1 cellular context compared by ENCODE assay signal in the genomic region with DNA sequence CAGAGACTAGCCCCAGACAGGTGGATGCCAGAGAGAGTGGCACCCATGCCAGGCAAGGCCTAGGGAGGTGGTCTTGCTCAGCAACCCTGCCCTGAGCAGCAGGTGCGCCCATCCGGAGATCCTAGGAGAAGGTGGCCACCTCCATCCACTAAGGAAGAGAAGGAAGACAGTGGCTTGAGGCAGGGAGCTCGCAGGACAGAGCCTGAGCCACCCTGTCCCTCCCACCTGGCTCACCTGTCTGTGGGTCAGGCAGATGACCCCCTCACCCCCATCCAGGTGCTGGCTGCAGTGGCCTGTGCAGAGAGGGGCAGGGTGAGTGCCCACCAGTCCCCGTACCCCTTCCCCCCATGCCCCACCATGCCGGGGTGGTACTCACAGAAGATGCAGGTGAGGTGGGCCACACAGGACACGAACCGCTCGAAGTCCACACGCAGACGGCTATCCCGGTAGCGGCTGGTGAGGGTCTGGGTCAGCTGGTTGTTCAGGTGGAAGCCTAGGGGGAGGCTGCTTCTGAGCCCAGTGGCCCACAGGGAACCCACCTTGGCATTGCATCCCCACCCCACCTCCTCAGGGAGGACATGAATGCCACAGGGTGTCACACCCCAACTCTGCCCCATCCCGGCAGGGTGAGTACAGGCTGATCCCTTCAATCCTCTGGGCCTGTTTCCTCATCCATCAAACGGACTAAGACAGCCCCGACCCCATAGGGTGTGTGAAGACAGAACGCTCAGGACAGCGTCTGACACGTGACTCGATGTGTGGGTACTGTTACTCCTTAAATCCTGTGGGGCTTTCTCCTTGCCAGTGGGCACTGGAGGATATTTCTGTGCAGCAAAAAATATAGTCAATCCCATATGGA.
TF ChIP-seq lines count a peak whose summit lies in the region.

No MANE protein-coding gene starts in this region.

TF ChIP-seq in SK-N-SH treated with all-trans-retinoic acid at 6 μM for 48 hours, 23 proteins besides CTCF, POLR2A, EP300 and RAD21 (continued from another document):
- no peak for TF ChIP-seq POU6F1 (CRISPR knock-in tag; IDR thresholded peaks at IDR 0.05; ENCODE audit: borderline replicate concordance, low read depth)
- TF ChIP-seq ZNF8 (CRISPR knock-in tag; IDR thresholded peaks at IDR 0.05) = no peak
- TF ChIP-seq ZC3H10 (CRISPR knock-in tag; IDR thresholded peaks at IDR 0.05) = no peak
- TF ChIP-seq ZFP3 (CRISPR knock-in tag; IDR thresholded peaks at IDR 0.05) = no peak
- TF ChIP-seq ZNF70 (CRISPR knock-in tag; IDR thresholded peaks at IDR 0.05) = no peak
- TF ChIP-seq RARB (CRISPR knock-in tag; IDR thresholded peaks at IDR 0.05) = no peak
- TF ChIP-seq TCF4 (CRISPR knock-in tag; IDR thresholded peaks at IDR 0.05; ENCODE audit: borderline replicate concordance) = no peak
- TF ChIP-seq ESRRG (CRISPR knock-in tag; IDR thresholded peaks at IDR 0.05) = no peak
- TF ChIP-seq ISL1 (CRISPR knock-in tag; IDR thresholded peaks at IDR 0.05) = no peak
